ENCODE assay signal across 8 cellular contexts in genomic region chr4:83285022-83285387, GRCh38. TPM values are rescaled to one million over a fixed set of nuclear protein-coding genes. Genes with fewer than 3 reads are reported as not detected.
DNase-seq lines count a peak whose midpoint lies in the region; ATAC-seq, FAIRE-seq and TF ChIP-seq lines count a peak whose summit lies in the region.

No MANE protein-coding gene starts in this region.

- H3K4me1 Mint-ChIP-seq in naive B cell, result peaks cover 21 to 33% (median 31%) of the 10 kb centered on the region in 3 donors

- FAIRE-seq in D721Med (lab: Jason Lieb, UNC), result no peak

- peak overlapping the region; percentile 97 to 100 (median 99) for H3K27ac Mint-ChIP-seq in naive B cell

- H3K36me3 ChIP-seq in WERI-Rb-1, result no peaks in the 10 kb centered on the region

- H3K9me3 Mint-ChIP-seq in naive B cell, result peaks cover 0 to 4% (median 1%) of the 10 kb centered on the region in 7 donors

- DNase-seq in AG10803 (ENCODE audit: low read depth), result peak; percentile 55
- no peak for DNase-seq in LNCaP clone FGC (ENCODE audit: low read depth)
- DNase-seq in WERI-Rb-1, result no peak
- DNase-seq in fibroblast of mammary gland (ENCODE audit: low read depth), result peak; percentile 73
- peak; percentile 62 for DNase-seq in naive B cell
- DNase-seq in epidermal melanocyte (ENCODE audit: insufficient read length, low spot score), result no peak
- no peak for DNase-seq in D721Med (ENCODE audit: insufficient read length, low spot score)

- no peaks in the 10 kb centered on the region for H3K9me3 ChIP-seq in WERI-Rb-1 (ENCODE audit: severe bottlenecking)

- peaks cover 0 to 4% of the 10 kb centered on the region in 2 donors for H3K36me3 Mint-ChIP-seq in naive B cell

- H3K4me3 Mint-ChIP-seq in naive B cell, result peak overlapping the region; percentile 89 to 99 (median 98)

- H3K27me3 ChIP-seq in WERI-Rb-1 (ENCODE audit: insufficient read depth, low read depth, severe bottlenecking), result no peaks in the 10 kb centered on the region

- peak overlapping the region; percentile 85 for H3K27ac ChIP-seq in WERI-Rb-1

- ATAC-seq in naive B cell (ENCODE audit: low read depth in 2 of 2), result peak; percentile 43 to 46

- H3K4me3 ChIP-seq in AG10803 (ENCODE audit: low read length) (peak overlapping the region; percentile 65), GM12875 (ENCODE audit: low read depth, low read length) (peak overlapping the region; percentile 75), LNCaP clone FGC (ENCODE audit: low read depth, low read length) (peak overlapping the region; percentile 64), WERI-Rb-1 (ENCODE audit: low read depth, low read length) (peak overlapping the region; percentile 89), fibroblast of mammary gland (ENCODE audit: control insufficient read depth, low read depth, low read length) (peak overlapping the region; percentile 72)

- H3K27me3 Mint-ChIP-seq in naive B cell, result no peaks in the 10 kb centered on the region

- no peak for TF ChIP-seq CTCF in AG10803 (conservative IDR thresholded peaks at IDR 0.05; ENCODE audit: low read length)
- no peak for TF ChIP-seq CTCF in GM12875 (IDR thresholded peaks at IDR 0.05; ENCODE audit: borderline replicate concordance, insufficient read depth, low read depth, low read length)
- TF ChIP-seq CTCF in LNCaP clone FGC (IDR thresholded peaks at IDR 0.05; ENCODE audit: control insufficient read depth, extremely low read depth, insufficient read depth), result no peak
- no peak for TF ChIP-seq CTCF in WERI-Rb-1 (IDR thresholded peaks at IDR 0.05; ENCODE audit: low read depth, low read length)
- no peak for TF ChIP-seq CTCF in fibroblast of mammary gland (conservative IDR thresholded peaks at IDR 0.05; ENCODE audit: control insufficient read depth, insufficient read depth, low read depth, low read length)
- no peak for TF ChIP-seq CTCF in D721Med (IDR thresholded peaks at IDR 0.05; ENCODE audit: insufficient read depth, missing control alignments)

RNA-seq across cellular contexts. Expression of gene COQ2, which starts 0.4 kb away (rescaled TPM):
- 10 to 100 TPM in 5 of 6 donors, 1 to 10 TPM in 1; 3.2 to 12.4 (median 11.5) TPM for polyA plus RNA-seq in naive B cell (ENCODE audit: low read depth in 6 of 6)

RNA-seq across cellular contexts. Expression of gene HPSE, which starts 49.6 kb away (rescaled TPM):
- 1 to 10 TPM in 5 of 6 donors, under 1 TPM in 1; 0.98 to 2.8 (median 2.5) TPM for polyA plus RNA-seq in naive B cell (ENCODE audit: low read depth in 6 of 6)

Comparison
In these comparisons a context has a peak if more than half of its experiments do, and no peak if none do; other contexts are left out.
1. DNase-seq: peak in AG10803 (single experiment), fibroblast of mammary gland (single experiment) and naive B cell (single experiment); none in LNCaP clone FGC (single experiment), WERI-Rb-1 (single experiment), epidermal melanocyte (single experiment) and D721Med (single experiment).
2. Peak in every context shown above with its lines, with median percentiles within 50 percentile points of each other: H3K4me3 ChIP-seq.